ENCODE assay signal across 1 cellular context in the genomic region with DNA sequence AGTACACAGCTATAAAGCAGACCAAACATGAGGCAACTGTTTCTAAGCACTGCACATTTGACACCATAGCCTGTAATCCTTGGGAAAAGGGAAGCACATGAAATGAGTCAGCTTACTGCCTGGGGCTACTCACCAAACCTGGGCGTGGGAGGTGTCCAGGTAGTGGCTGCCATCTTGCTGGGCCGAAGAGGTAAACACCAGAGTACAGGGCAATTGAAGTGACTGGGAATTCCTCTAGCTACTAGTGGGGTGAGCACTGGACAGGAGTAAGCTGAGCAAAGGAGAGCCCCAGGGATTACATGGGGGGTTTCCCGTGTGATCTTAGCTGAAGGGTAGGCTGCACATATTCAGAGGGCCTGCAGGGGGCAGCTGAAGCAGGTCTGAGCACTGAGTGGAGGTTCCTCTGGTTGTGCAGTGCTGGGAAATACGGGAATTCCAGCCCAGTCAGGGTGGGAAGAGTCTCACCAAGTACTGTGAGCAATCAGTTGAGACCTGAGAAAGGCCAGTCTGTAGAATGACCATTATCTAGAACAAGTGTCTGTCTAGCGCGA.
TF ChIP-seq lines count a peak whose summit lies in the region.

No MANE protein-coding gene starts in this region.

TF ChIP-seq in GM23338, 12 proteins besides CTCF, POLR2A, EP300 and RAD21 (continued from another document):
- TF ChIP-seq, protein P1, sequence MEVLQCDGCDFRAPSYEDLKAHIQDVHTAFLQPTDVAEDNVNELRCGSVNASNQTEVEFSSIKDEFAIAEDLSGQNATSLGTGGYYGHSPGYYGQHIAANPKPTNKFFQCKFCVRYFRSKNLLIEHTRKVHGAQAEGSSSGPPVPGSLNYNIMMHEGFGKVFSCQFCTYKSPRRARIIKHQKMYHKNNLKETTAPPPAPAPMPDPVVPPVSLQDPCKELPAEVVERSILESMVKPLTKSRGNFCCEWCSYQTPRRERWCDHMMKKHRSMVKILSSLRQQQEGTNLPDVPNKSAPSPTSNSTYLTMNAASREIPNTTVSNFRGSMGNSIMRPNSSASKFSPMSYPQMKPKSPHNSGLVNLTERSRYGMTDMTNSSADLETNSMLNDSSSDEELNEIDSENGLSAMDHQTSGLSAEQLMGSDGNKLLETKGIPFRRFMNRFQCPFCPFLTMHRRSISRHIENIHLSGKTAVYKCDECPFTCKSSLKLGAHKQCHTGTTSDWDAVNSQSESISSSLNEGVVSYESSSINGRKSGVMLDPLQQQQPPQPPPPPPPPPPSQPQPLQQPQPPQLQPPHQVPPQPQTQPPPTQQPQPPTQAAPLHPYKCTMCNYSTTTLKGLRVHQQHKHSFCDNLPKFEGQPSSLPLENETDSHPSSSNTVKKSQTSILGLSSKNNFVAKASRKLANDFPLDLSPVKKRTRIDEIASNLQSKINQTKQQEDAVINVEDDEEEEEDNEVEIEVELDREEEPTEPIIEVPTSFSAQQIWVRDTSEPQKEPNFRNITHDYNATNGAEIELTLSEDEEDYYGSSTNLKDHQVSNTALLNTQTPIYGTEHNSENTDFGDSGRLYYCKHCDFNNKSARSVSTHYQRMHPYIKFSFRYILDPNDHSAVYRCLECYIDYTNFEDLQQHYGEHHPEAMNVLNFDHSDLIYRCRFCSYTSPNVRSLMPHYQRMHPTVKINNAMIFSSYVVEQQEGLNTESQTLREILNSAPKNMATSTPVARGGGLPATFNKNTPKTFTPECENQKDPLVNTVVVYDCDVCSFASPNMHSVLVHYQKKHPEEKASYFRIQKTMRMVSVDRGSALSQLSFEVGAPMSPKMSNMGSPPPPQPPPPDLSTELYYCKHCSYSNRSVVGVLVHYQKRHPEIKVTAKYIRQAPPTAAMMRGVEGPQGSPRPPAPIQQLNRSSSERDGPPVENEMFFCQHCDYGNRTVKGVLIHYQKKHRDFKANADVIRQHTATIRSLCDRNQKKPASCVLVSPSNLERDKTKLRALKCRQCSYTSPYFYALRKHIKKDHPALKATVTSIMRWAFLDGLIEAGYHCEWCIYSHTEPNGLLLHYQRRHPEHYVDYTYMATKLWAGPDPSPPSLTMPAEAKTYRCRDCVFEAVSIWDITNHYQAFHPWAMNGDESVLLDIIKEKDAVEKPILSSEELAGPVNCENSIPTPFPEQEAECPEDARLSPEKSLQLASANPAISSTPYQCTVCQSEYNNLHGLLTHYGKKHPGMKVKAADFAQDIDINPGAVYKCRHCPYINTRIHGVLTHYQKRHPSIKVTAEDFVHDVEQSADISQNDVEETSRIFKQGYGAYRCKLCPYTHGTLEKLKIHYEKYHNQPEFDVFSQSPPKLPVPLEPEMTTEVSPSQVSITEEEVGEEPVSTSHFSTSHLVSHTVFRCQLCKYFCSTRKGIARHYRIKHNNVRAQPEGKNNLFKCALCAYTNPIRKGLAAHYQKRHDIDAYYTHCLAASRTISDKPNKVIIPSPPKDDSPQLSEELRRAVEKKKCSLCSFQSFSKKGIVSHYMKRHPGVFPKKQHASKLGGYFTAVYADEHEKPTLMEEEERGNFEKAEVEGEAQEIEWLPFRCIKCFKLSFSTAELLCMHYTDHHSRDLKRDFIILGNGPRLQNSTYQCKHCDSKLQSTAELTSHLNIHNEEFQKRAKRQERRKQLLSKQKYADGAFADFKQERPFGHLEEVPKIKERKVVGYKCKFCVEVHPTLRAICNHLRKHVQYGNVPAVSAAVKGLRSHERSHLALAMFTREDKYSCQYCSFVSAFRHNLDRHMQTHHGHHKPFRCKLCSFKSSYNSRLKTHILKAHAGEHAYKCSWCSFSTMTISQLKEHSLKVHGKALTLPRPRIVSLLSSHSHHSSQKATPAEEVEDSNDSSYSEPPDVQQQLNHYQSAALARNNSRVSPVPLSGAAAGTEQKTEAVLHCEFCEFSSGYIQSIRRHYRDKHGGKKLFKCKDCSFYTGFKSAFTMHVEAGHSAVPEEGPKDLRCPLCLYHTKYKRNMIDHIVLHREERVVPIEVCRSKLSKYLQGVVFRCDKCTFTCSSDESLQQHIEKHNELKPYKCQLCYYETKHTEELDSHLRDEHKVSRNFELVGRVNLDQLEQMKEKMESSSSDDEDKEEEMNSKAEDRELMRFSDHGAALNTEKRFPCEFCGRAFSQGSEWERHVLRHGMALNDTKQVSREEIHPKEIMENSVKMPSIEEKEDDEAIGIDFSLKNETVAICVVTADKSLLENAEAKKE (CRISPR knock-in tag; IDR thresholded peaks at IDR 0.05) = no peak
